ENCODE assay signal across 1 cellular context in genomic region chr18:70296781-70297180, GRCh38.
TF ChIP-seq lines count a peak whose summit lies in the region.

No MANE protein-coding gene starts in this region.

TF ChIP-seq in endothelial cell of umbilical vein, 7 proteins besides CTCF, POLR2A, EP300 and RAD21:
- TF ChIP-seq MAX (IDR thresholded peaks at IDR 0.05; ENCODE audit: insufficient read depth, insufficient read length): no peak
- no peak for TF ChIP-seq FOS (IDR thresholded peaks at IDR 0.05; ENCODE audit: borderline replicate concordance, insufficient read depth, low read length)
TF ChIP-seq in endothelial cell of umbilical vein: peak in this region for 0.
